In the genomic region with DNA sequence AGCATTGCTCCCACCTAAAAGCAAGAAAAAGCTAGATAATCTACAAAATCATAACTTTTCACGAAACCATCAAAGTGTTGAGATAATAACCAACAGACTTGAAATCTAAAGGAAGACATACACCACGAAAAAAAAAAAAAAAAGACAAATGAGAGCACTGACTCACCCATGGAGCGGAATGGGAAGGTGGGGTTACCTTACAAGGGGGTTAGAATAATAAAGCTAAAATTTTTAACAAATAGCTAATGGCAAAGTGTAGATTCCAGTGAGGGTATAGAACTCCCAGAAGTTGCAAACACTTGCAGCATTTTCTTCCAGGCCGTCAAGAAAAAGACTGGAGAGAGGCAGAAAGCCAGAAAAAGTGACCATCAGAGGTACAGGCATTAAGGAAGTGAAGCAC, we compare ENCODE assay signal across 26 cellular contexts. TPM values are rescaled to one million over a fixed set of nuclear protein-coding genes. Genes with fewer than 3 reads are reported as not detected.
DNase-seq lines count a peak whose midpoint lies in the region; ATAC-seq and TF ChIP-seq lines count a peak whose summit lies in the region.
"Had no signal": no experiment of that assay in that cellular context is flagged by ENCODE, and none has a peak within 500 bp of the region (broad histone marks: within the 10 kb centered on the region; RNA-seq: fewer than 3 reads in every experiment).

No MANE protein-coding gene starts in this region.

- peaks cover 8% of the 10 kb centered on the region for H3K4me1 Mint-ChIP-seq in nephron progenitor cell

- H3K27ac Mint-ChIP-seq in nephron progenitor cell = peak overlapping the region; percentile 2
- H3K27ac Mint-ChIP-seq: activated CD8-positive, alpha-beta memory T cell treated with anti-CD3 and anti-CD28 coated beads, Interleukin-2, amount 10 ng/mL, durations not matched to agents 7 days and 5 days had no signal

- no peaks in the 10 kb centered on the region for H3K27me3 Mint-ChIP-seq in nephron progenitor cell (ENCODE audit: low read depth, poor library complexity)
- H3K27me3 Mint-ChIP-seq: activated CD4-positive, alpha-beta T cell treated with anti-CD3 and anti-CD28 coated beads for 36 hours; activated CD8-positive, alpha-beta memory T cell treated with anti-CD3 and anti-CD28 coated beads, Interleukin-2, amount 10 ng/mL, durations not matched to agents 7 days and 5 days had no signal

- no peak overlapping the region for H3K4me3 ChIP-seq in HEK293 (ENCODE audit: low read depth, low read length)
- H3K4me3 ChIP-seq in astrocyte of the spinal cord (ENCODE audit: low read depth, low read length) = no peak overlapping the region
- no peak overlapping the region for H3K4me3 ChIP-seq in right atrium auricular region
- H3K4me3 ChIP-seq: adrenal gland, GM12878, heart right ventricle, lung, pancreas, upper lobe of left lung had no signal

- H3K9me3 Mint-ChIP-seq in nephron progenitor cell = peaks cover 46% of the 10 kb centered on the region

- no peaks in the 10 kb centered on the region for H3K9me3 ChIP-seq in HEK293 (ENCODE audit: control insufficient read depth, insufficient read depth, low read depth, low read length)
- H3K9me3 ChIP-seq in right atrium auricular region = no peaks in the 10 kb centered on the region
- H3K9me3 ChIP-seq: adrenal gland, pancreas, upper lobe of left lung had no signal

- H3K27ac ChIP-seq in HEK293 (ENCODE audit: extremely low read depth, low read depth, low read length) (no peak overlapping the region), right atrium auricular region (no peak overlapping the region)
- H3K27ac ChIP-seq: adrenal gland, heart right ventricle, pancreas, upper lobe of left lung had no signal

- no peaks in the 10 kb centered on the region for H3K27me3 ChIP-seq in right atrium auricular region
- H3K27me3 ChIP-seq: adrenal gland, heart right ventricle, pancreas, upper lobe of left lung had no signal

- in situ Hi-C loops in Caki2 (cut with HindIII; ENCODE audit: low pct_unique_long_range_greater_than_20kb, low sequenced_read_pairs) (no loop called here), astrocyte of the spinal cord (cut with HindIII; ENCODE audit: low sequenced_read_pairs) (no loop called here)

- H3K36me3 ChIP-seq in HEK293 (ENCODE audit: control insufficient read depth in 2 of 2, insufficient read depth in 1 of 2, low read length in 2 of 2) (peaks cover 9 to 14% of the 10 kb centered on the region in 2 experiments; a peak in 2 of 3 replicates), right atrium auricular region (peaks cover 14% of the 10 kb centered on the region)
- H3K36me3 ChIP-seq: adrenal gland, pancreas had no signal

- CTCF ChIA-PET in HEK293 (lab: Yijun Ruan, JAX) = interaction anchor here (0.7 kb wide), 1 partner anchor 1670 kb away, joined by 3 read pairs; no protein-coding TSS in a partner anchor

- H3K36me3 Mint-ChIP-seq in nephron progenitor cell (ENCODE audit: low read depth) = peaks cover 87% of the 10 kb centered on the region

- POLR2A ChIA-PET in HEK293 (lab: Yijun Ruan, JAX) = no interaction called here

- H3K4me1 ChIP-seq in HEK293 (ENCODE audit: control insufficient read depth, insufficient read depth, low read length) (no peaks in the 10 kb centered on the region; the same call in 1 of the 2 replicates), right atrium auricular region (no peaks in the 10 kb centered on the region)
- H3K4me1 ChIP-seq: adrenal gland had no signal

- TF ChIP-seq CTCF in HEK293 (tag by site-specific recombination; IDR thresholded peaks at IDR 0.05) (no peak), astrocyte of the spinal cord (IDR thresholded peaks at IDR 0.05; ENCODE audit: low read depth, low read length) (no peak), nephron progenitor cell (IDR thresholded peaks at IDR 0.05) (no peak), right atrium auricular region (IDR thresholded peaks at IDR 0.05) (no peak)

- DNase-seq in Caki2 (ENCODE audit: low read depth) (peak; percentile 29), astrocyte of the spinal cord (ENCODE audit: low read depth, low spot score) (peak; percentile 64), nephron progenitor cell (no peak), kidney glomerular epithelial cell (lab: John Stamatoyannopoulos, UW) (no peak), right atrium auricular region (ENCODE audit: low spot score) (no peak)
- no peak for DNase-seq in effector CD8-positive, alpha-beta T cell (lab: John Stamatoyannopoulos, UW)
- DNase-seq: activated CD4-positive, alpha-beta T cell treated with anti-CD3 and anti-CD28 coated beads for 36 hours; activated CD8-positive, alpha-beta memory T cell treated with anti-CD3 and anti-CD28 coated beads, Interleukin-2, amount 10 ng/mL, durations not matched to agents 7 days and 5 days; adrenal gland; central memory CD4-positive, alpha-beta T cell; effector CD4-positive, alpha-beta T cell; heart right ventricle; islet precursor cell; KG1; NCI-H1092; NCI-H2081; NCI-H446 treated with DMSO at 0.1 percent for 48 hours; pancreas; small intestine; stimulated activated CD4-positive, alpha-beta T cell treated with anti-CD3 and anti-CD28 coated beads, Interleukin-4, amount 100 ng/mL, for 1 hour; T1000; upper lobe of left lung had no signal

- no peak overlapping the region for H3K4me3 Mint-ChIP-seq in nephron progenitor cell
- H3K4me3 Mint-ChIP-seq: activated CD4-positive, alpha-beta T cell treated with anti-CD3 and anti-CD28 coated beads for 36 hours; activated CD8-positive, alpha-beta memory T cell treated with anti-CD3 and anti-CD28 coated beads, Interleukin-2, amount 10 ng/mL, durations not matched to agents 7 days and 5 days had no signal

- ATAC-seq in HG03175 (IDR thresholded peaks at IDR 0.05; ENCODE audit: unreplicated experiment) = no peak
- ATAC-seq: activated CD4-positive, alpha-beta T cell treated with anti-CD3 and anti-CD28 coated beads for 36 hours; activated CD8-positive, alpha-beta memory T cell treated with anti-CD3 and anti-CD28 coated beads, Interleukin-2, amount 10 ng/mL, durations not matched to agents 7 days and 5 days; GM12878; heart right ventricle; pancreas had no signal

TF ChIP-seq in HEK293, 187 proteins besides CTCF, POLR2A, EP300 and RAD21:
- TF ChIP-seq GLIS1 (tag by site-specific recombination; IDR thresholded peaks at IDR 0.05) = peak; percentile 35; the same call in 1 of the 2 replicates
- TF ChIP-seq FEZF1 (tag by site-specific recombination; IDR thresholded peaks at IDR 0.05) = no peak
- no peak for TF ChIP-seq HOXA7 (CRISPR knock-in tag; IDR thresholded peaks at IDR 0.05; ENCODE audit: borderline replicate concordance)
- no peak for TF ChIP-seq ZNF571 (tag by site-specific recombination; IDR thresholded peaks at IDR 0.05)
- TF ChIP-seq, protein P1, sequence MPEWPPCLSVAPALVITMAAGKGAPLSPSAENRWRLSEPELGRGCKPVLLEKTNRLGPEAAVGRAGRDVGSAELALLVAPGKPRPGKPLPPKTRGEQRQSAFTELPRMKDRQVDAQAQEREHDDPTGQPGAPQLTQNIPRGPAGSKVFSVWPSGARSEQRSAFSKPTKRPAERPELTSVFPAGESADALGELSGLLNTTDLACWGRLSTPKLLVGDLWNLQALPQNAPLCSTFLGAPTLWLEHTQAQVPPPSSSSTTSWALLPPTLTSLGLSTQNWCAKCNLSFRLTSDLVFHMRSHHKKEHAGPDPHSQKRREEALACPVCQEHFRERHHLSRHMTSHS (tag by site-specific recombination; IDR thresholded peaks at IDR 0.05) = no peak
- TF ChIP-seq ZNF140 (tag by site-specific recombination; IDR thresholded peaks at IDR 0.05) = peak; percentile 23; the same call in 1 of the 2 replicates

RNA-seq across cellular contexts. Expression of a gene that starts 27.2 kb away (rescaled TPM):
- total RNA-seq in Caki2 (2014; rRNA removed; shearing (Covaris generic); ENCODE audit: low replicate concordance) = 0.96 and 1.8 TPM in 2 replicates
- 1 to 10 TPM; 1.8 to 2.5 TPM for total RNA-seq in right atrium auricular region

RNA-seq across cellular contexts. Expression of a gene that starts 28.4 kb away (rescaled TPM):
- 85.7 and 171 TPM in 2 replicates for total RNA-seq in Caki2 (2014; rRNA removed; shearing (Covaris generic); ENCODE audit: low replicate concordance)
- 10 to 100 TPM; 69.4 to 81.9 TPM for total RNA-seq in right atrium auricular region

Comparison
In these comparisons a context has a peak if more than half of its experiments do, and no peak if none do; other contexts are left out.
1. DNase-seq: peak in Caki2 (single experiment) and astrocyte of the spinal cord (single experiment); none in nephron progenitor cell (single experiment), kidney glomerular epithelial cell (single experiment), right atrium auricular region (single experiment) and effector CD8-positive, alpha-beta T cell (single experiment).